ENCODE assay signal across 8 cellular contexts in genomic region chr3:192917258-192917507, GRCh38. TPM values are rescaled to one million over a fixed set of nuclear protein-coding genes. Genes with fewer than 3 reads are reported as not detected.
DNase-seq lines count a peak whose midpoint lies in the region; ATAC-seq and TF ChIP-seq lines count a peak whose summit lies in the region.

No MANE protein-coding gene starts in this region.

- TF ChIP-seq CTCF in glutamatergic neuron (IDR thresholded peaks at IDR 0.05; ENCODE audit: partially characterized antibody, unreplicated experiment): no peak

- H3K27ac Mint-ChIP-seq in glutamatergic neuron (ENCODE audit: unreplicated experiment): peak overlapping the region; percentile 98
- peak overlapping the region; percentile 96 for H3K27ac Mint-ChIP-seq in stimulated activated effector memory CD8-positive, alpha-beta T cell treated with anti-CD3 and anti-CD28 coated beads, Interleukin-12 subunit alpha, Interleukin-12 subunit beta, amount 100 ng/mL, for 72 hours

- H3K9me3 Mint-ChIP-seq in glutamatergic neuron (ENCODE audit: unreplicated experiment): peaks cover 24% of the 10 kb centered on the region
- no peaks in the 10 kb centered on the region for H3K9me3 Mint-ChIP-seq in stimulated activated effector memory CD8-positive, alpha-beta T cell treated with anti-CD3 and anti-CD28 coated beads, Interleukin-12 subunit alpha, Interleukin-12 subunit beta, amount 100 ng/mL, for 72 hours

- H3K36me3 Mint-ChIP-seq in glutamatergic neuron (ENCODE audit: unreplicated experiment): no peaks in the 10 kb centered on the region
- no peaks in the 10 kb centered on the region for H3K36me3 Mint-ChIP-seq in stimulated activated effector memory CD8-positive, alpha-beta T cell treated with anti-CD3 and anti-CD28 coated beads, Interleukin-12 subunit alpha, Interleukin-12 subunit beta, amount 100 ng/mL, for 72 hours

- H3K27me3 Mint-ChIP-seq in glutamatergic neuron (ENCODE audit: unreplicated experiment): peaks cover 14% of the 10 kb centered on the region

- DNase-seq in activated T-cell treated with anti-CD3 and anti-CD28 coated beads, Interleukin-2, amount 50 U/mL, for 48 hours: peak; percentile 51
- DNase-seq in glutamatergic neuron (no peak), NCI-H2196 (lab: John Stamatoyannopoulos, UW; ENCODE audit: unreplicated experiment) (no peak), foreskin melanocyte (no peak)
- no peak for DNase-seq in stimulated activated effector memory CD8-positive, alpha-beta T cell treated with anti-CD3 and anti-CD28 coated beads, Interleukin-12 subunit alpha, Interleukin-12 subunit beta, amount 100 ng/mL, for 72 hours (ENCODE audit: low spot score in 2 of 2)
- no peak for DNase-seq in central memory CD4-positive, alpha-beta T cell

- H3K4me1 Mint-ChIP-seq in glutamatergic neuron (ENCODE audit: low read depth, unreplicated experiment): peaks cover 45% of the 10 kb centered on the region
- peaks cover 21% of the 10 kb centered on the region for H3K4me1 Mint-ChIP-seq in stimulated activated effector memory CD8-positive, alpha-beta T cell treated with anti-CD3 and anti-CD28 coated beads, Interleukin-12 subunit alpha, Interleukin-12 subunit beta, amount 100 ng/mL, for 72 hours

- peak; percentile 19 for ATAC-seq in GM18498 (IDR thresholded peaks at IDR 0.05; ENCODE audit: unreplicated experiment)
- peak; percentile 24 for ATAC-seq in HG02938 (IDR thresholded peaks at IDR 0.05; ENCODE audit: unreplicated experiment)
- ATAC-seq in stimulated activated effector memory CD8-positive, alpha-beta T cell treated with anti-CD3 and anti-CD28 coated beads, Interleukin-12 subunit alpha, Interleukin-12 subunit beta, amount 100 ng/mL, for 72 hours: peak; percentile 42

- peak overlapping the region; percentile 99 for H3K4me3 Mint-ChIP-seq in glutamatergic neuron (ENCODE audit: unreplicated experiment)
- peak overlapping the region; percentile 94 for H3K4me3 Mint-ChIP-seq in stimulated activated effector memory CD8-positive, alpha-beta T cell treated with anti-CD3 and anti-CD28 coated beads, Interleukin-12 subunit alpha, Interleukin-12 subunit beta, amount 100 ng/mL, for 72 hours

RNA-seq across cellular contexts. Expression of gene MB21D2, which starts 0.5 kb away (rescaled TPM):
- 42.5 TPM for total RNA-seq in glutamatergic neuron (ENCODE audit: unreplicated experiment)

Comparison
In these comparisons a context has a peak if more than half of its experiments do, and no peak if none do; other contexts are left out.
1. DNase-seq: peak in activated T-cell treated with anti-CD3 and anti-CD28 coated beads, Interleukin-2, amount 50 U/mL, for 48 hours (2 of 2); none in glutamatergic neuron (single experiment), stimulated activated effector memory CD8-positive, alpha-beta T cell treated with anti-CD3 and anti-CD28 coated beads, Interleukin-12 subunit alpha, Interleukin-12 subunit beta, amount 100 ng/mL, for 72 hours (0 of 2), central memory CD4-positive, alpha-beta T cell (single experiment), NCI-H2196 (single experiment) and foreskin melanocyte (single experiment).
2. Peak in every context shown above with its lines, with median percentiles within 50 percentile points of each other: ATAC-seq.